18 cellular contexts compared by ENCODE assay signal in genomic region chr1:41511239-41511540, GRCh38. TPM values are rescaled to one million over a fixed set of nuclear protein-coding genes. Genes with fewer than 3 reads are reported as not detected.
DNase-seq lines count a peak whose midpoint lies in the region; ATAC-seq and TF ChIP-seq lines count a peak whose summit lies in the region.
"Had no signal": no experiment of that assay in that cellular context is flagged by ENCODE, and none has a peak within 500 bp of the region (broad histone marks: within the 10 kb centered on the region; RNA-seq: fewer than 3 reads in every experiment).

No MANE protein-coding gene starts in this region.

- no peak overlapping the region for H3K4me3 ChIP-seq in left ventricle myocardium inferior
- H3K4me3 ChIP-seq in neuronal stem cell (ENCODE audit: low read length in 2 of 2) = no peak overlapping the region
- H3K4me3 ChIP-seq: GM23248 had no signal

- H2BK12ac ChIP-seq in neuronal stem cell (ENCODE audit: low read length) = no peak overlapping the region

- H3K27ac Mint-ChIP-seq in T-helper 17 cell = peak overlapping the region; percentile 19
- H3K27ac Mint-ChIP-seq: CD4-positive, alpha-beta memory T cell; H9 had no signal

- H4K8ac ChIP-seq in neuronal stem cell (ENCODE audit: low read depth, low read length) = no peak overlapping the region

- no peak overlapping the region for H3K4ac ChIP-seq in neuronal stem cell (ENCODE audit: low read length)

- H3K36me3 ChIP-seq in left ventricle myocardium inferior = peaks cover 18% of the 10 kb centered on the region
- H3K36me3 ChIP-seq in neuronal stem cell (replicated peaks in 1 of 2; ENCODE audit: control insufficient read depth in 2 of 2, insufficient read depth in 2 of 2, low read length in 2 of 2) = no peaks in the 10 kb centered on the region

- peak overlapping the region; percentile 31 for H3K9ac ChIP-seq in neuronal stem cell (ENCODE audit: low read depth, low read length, poor library complexity)
- H3K9ac ChIP-seq: GM23248 had no signal

- H3K4me1 Mint-ChIP-seq in T-helper 17 cell = peaks cover 3% of the 10 kb centered on the region

- intact Hi-C loops in Right ventricle myocardium inferior (cut with DNase I) = no loop called here
- intact Hi-C loops in left ventricle myocardium inferior (cut with micrococcal nuclease) = no loop called here

- peak overlapping the region; percentile 13 for H2BK5ac ChIP-seq in neuronal stem cell (ENCODE audit: low read length)

- no peak overlapping the region for H4K91ac ChIP-seq in neuronal stem cell (ENCODE audit: low read depth, low read length, poor library complexity)

- H3K27ac ChIP-seq in left ventricle myocardium inferior (replicated peaks) (no peak overlapping the region), neuronal stem cell (replicated peaks; ENCODE audit: low read length) (no peak overlapping the region)
- H3K27ac ChIP-seq: GM23248 had no signal

- H3K79me1 ChIP-seq in neuronal stem cell (ENCODE audit: low read depth, low read length) = no peaks in the 10 kb centered on the region

- no peaks in the 10 kb centered on the region for H3K9me3 ChIP-seq in left ventricle myocardium inferior (replicated peaks)
- no peaks in the 10 kb centered on the region for H3K9me3 ChIP-seq in T-helper 17 cell (ENCODE audit: control insufficient read depth, low read length, poor library complexity, severe bottlenecking)
- H3K9me3 ChIP-seq in neuronal stem cell (replicated peaks in 1 of 2; ENCODE audit: control insufficient read depth in 2 of 2, insufficient read depth in 1 of 2, low read depth in 1 of 2, low read length in 2 of 2) = no peaks in the 10 kb centered on the region

- H3K14ac ChIP-seq in neuronal stem cell (ENCODE audit: low read length) = peak overlapping the region; percentile 83

- H3K27me3 ChIP-seq in left ventricle myocardium inferior (ENCODE audit: low read depth) (no peaks in the 10 kb centered on the region), neuronal stem cell (ENCODE audit: control insufficient read depth in 3 of 3, insufficient read depth in 3 of 3, low read depth in 1 of 3, low read length in 3 of 3) (no peaks in the 10 kb centered on the region)

- H2BK120ac ChIP-seq in neuronal stem cell (ENCODE audit: low read depth, low read length) = no peak overlapping the region

- no peaks in the 10 kb centered on the region for H3K27me3 Mint-ChIP-seq in T-helper 17 cell
- H3K27me3 Mint-ChIP-seq: CD4-positive, alpha-beta memory T cell had no signal

- no peak overlapping the region for H2BK15ac ChIP-seq in neuronal stem cell (ENCODE audit: low read length)

- peaks cover 19% of the 10 kb centered on the region for H3K4me1 ChIP-seq in left ventricle myocardium inferior
- peaks cover 14% of the 10 kb centered on the region in 2 donors for H3K4me1 ChIP-seq in neuronal stem cell (ENCODE audit: control insufficient read depth in 2 of 2, insufficient read depth in 1 of 2, low read depth in 1 of 2, low read length in 2 of 2)

- peaks cover 7% of the 10 kb centered on the region for H3K36me3 Mint-ChIP-seq in T-helper 17 cell (ENCODE audit: low read depth)

- no peak for ATAC-seq in Right ventricle myocardium inferior
- no peak for ATAC-seq in T-helper 17 cell
- ATAC-seq in GM18502 (IDR thresholded peaks at IDR 0.05; ENCODE audit: poor library complexity, unreplicated experiment) = no peak
- ATAC-seq: HCT116 had no signal

- TF ChIP-seq CTCF in left ventricle myocardium inferior (IDR thresholded peaks at IDR 0.05; ENCODE audit: borderline replicate concordance) (no peak), GM10266 (IDR thresholded peaks at IDR 0.05; ENCODE audit: control insufficient read depth, insufficient read depth, low read depth, missing control alignments) (no peak)

- WGBS in neuronal stem cell (ENCODE audit: extremely low coverage in 2 of 2, insufficient read length in 2 of 2, insufficient replicate concordance in 1 of 2), 2 donors = no CpG with 5 or more reads among the region's 7 CpGs

- peak overlapping the region; percentile 60 for H2AK5ac ChIP-seq in neuronal stem cell (ENCODE audit: low read depth, low read length)

- H3K4me3 Mint-ChIP-seq in T-helper 17 cell = no peak overlapping the region
- H3K4me3 Mint-ChIP-seq: CD4-positive, alpha-beta memory T cell; H9 had no signal

- H2AFZ ChIP-seq in neuronal stem cell (ENCODE audit: low read length) = no peak overlapping the region
- H2AFZ ChIP-seq: GM23248 had no signal

- H3K4me2 ChIP-seq in neuronal stem cell (ENCODE audit: insufficient read depth, low read length, poor library complexity, severe bottlenecking) = no peak overlapping the region

- H3K18ac ChIP-seq in neuronal stem cell (ENCODE audit: low read length) = peak overlapping the region; percentile 41

- peak; percentile 37 for DNase-seq in Right ventricle myocardium inferior (ENCODE audit: missing footprints)
- DNase-seq in left ventricle myocardium inferior = no peak
- peak; percentile 34 for DNase-seq in GM10266 (ENCODE audit: extremely low spot score)
- DNase-seq in T-helper 17 cell = no peak
- DNase-seq in neuronal stem cell (ENCODE audit: low spot score) = no peak
- DNase-seq in NCI-H510A (lab: John Stamatoyannopoulos, UW) = no peak
- DNase-seq: C1 segment of cervical spinal cord; Calu3; CD4-positive, alpha-beta memory T cell; COR-L47; DMS53; DMS79 treated with DMSO at 0.1 percent for 48 hours; GF-D8; GM23248; H9 had no signal

- H3K23ac ChIP-seq in neuronal stem cell (ENCODE audit: low read depth, low read length, poor library complexity) = no peak overlapping the region

RNA-seq across cellular contexts. Expression of gene EDN2, which starts 26.7 kb away (rescaled TPM):
- total RNA-seq in Right ventricle myocardium inferior (not detected), left ventricle myocardium inferior (0.47 TPM), T-helper 17 cell (under 1 TPM in 1 of 2 donors, not detected in 1; 0.37 TPM)
- 0.04 TPM for polyA plus RNA-seq in neuronal stem cell (2013, experiment 1 of 2)
- not detected for polyA plus RNA-seq in neuronal stem cell (2013, experiment 2 of 2)
- total RNA-seq: A673; CD4-positive, alpha-beta memory T cell; GM23248 had no signal
- polyA plus RNA-seq: CD4-positive, alpha-beta memory T cell; GM23248 had no signal

Comparison
In these comparisons a context has a peak if more than half of its experiments do, and no peak if none do; other contexts are left out.
1. DNase-seq: peak in Right ventricle myocardium inferior (single experiment) and GM10266 (single experiment); none in left ventricle myocardium inferior (single experiment), T-helper 17 cell (0 of 3), neuronal stem cell (single experiment) and NCI-H510A (single experiment).